8 cellular contexts compared by ENCODE assay signal in the genomic region with DNA sequence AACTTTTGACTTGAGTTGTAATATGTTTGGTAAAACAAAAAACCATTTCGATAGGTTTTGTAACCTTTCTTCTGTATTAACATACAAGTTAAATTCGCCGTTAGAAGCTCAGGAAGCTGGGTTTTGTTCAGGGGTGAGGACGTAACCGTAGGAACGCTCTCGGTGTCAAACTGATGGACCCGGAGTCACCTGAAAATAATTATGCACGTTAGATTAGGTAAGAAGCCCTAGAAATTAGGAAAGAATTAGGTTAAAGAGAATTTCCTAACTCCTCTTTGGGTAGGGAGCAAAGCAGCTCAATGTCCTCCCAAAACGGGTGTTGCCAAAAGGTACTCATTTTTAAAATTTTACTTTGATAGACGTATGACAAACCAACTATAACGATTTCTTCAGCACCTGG. TPM values are rescaled to one million over a fixed set of nuclear protein-coding genes. Genes with fewer than 3 reads are reported as not detected.
DNase-seq lines count a peak whose midpoint lies in the region; ATAC-seq and TF ChIP-seq lines count a peak whose summit lies in the region.

No MANE protein-coding gene starts in this region.

- no peaks in the 10 kb centered on the region for H3K9me3 Mint-ChIP-seq in activated T-cell treated with anti-CD3 and anti-CD28 coated beads, Interleukin-2, amount 50 U/mL, for 4 hours
- H3K9me3 Mint-ChIP-seq in activated naive CD4-positive, alpha-beta T cell treated with anti-CD3 and anti-CD28 coated beads, Interleukin-2, amount 50 U/mL, for 72 hours = no peaks in the 10 kb centered on the region

- H3K4me3 Mint-ChIP-seq in activated T-cell treated with anti-CD3 and anti-CD28 coated beads, Interleukin-2, amount 50 U/mL, for 4 hours = peak overlapping the region; percentile 95

- H3K4me3 ChIP-seq in left lung (peak overlapping the region; percentile 86 to 90), tibial artery (peak overlapping the region; percentile 76 to 91)

- H3K9me3 ChIP-seq in left lung (no peaks in the 10 kb centered on the region), tibial artery (no peaks in the 10 kb centered on the region)

- no peak for DNase-seq in activated T-cell treated with anti-CD3 and anti-CD28 coated beads, Interleukin-2, amount 50 U/mL, for 4 hours
- no peak for DNase-seq in activated T-cell treated with anti-CD3 and anti-CD28 coated beads, Interleukin-2, amount 50 U/mL, for 1 hour
- peak in 1 of 2 donors; percentile 6 for DNase-seq in activated naive CD4-positive, alpha-beta T cell treated with anti-CD3 and anti-CD28 coated beads, Interleukin-2, amount 50 U/mL, for 72 hours (ENCODE audit: low spot score in 2 of 2)
- DNase-seq in left lung (no peak), tibial artery (no peak), dedifferentiated amniotic fluid mesenchymal stem cell (ENCODE audit: extremely low spot score) (no peak)
- DNase-seq in activated effector memory CD4-positive, alpha-beta T cell treated with anti-CD3 and anti-CD28 coated beads, Interleukin-2, amount 50 U/mL, for 16 hours = no peak

- H3K36me3 ChIP-seq in left lung (peaks cover 0 to 3% of the 10 kb centered on the region in 2 donors), tibial artery (peaks cover 0 to 2% (median 0%) of the 10 kb centered on the region in 3 donors)

- H3K36me3 Mint-ChIP-seq in activated T-cell treated with anti-CD3 and anti-CD28 coated beads, Interleukin-2, amount 50 U/mL, for 4 hours (ENCODE audit: insufficient read depth) = peaks cover 15% of the 10 kb centered on the region
- H3K36me3 Mint-ChIP-seq in activated naive CD4-positive, alpha-beta T cell treated with anti-CD3 and anti-CD28 coated beads, Interleukin-2, amount 50 U/mL, for 72 hours = peaks cover 32 to 37% of the 10 kb centered on the region in 2 donors

- H3K27me3 ChIP-seq in left lung (no peaks in the 10 kb centered on the region), tibial artery (no peaks in the 10 kb centered on the region)

- H3K27ac Mint-ChIP-seq in activated naive CD4-positive, alpha-beta T cell treated with anti-CD3 and anti-CD28 coated beads, Interleukin-2, amount 50 U/mL, for 72 hours = peak overlapping the region; percentile 90 to 97

- H3K27ac ChIP-seq in left lung (peak overlapping the region; percentile 96 to 98), tibial artery (peak overlapping the region; percentile 92 to 98)

- H3K27me3 Mint-ChIP-seq in activated T-cell treated with anti-CD3 and anti-CD28 coated beads, Interleukin-2, amount 50 U/mL, for 4 hours (ENCODE audit: low read depth) = no peaks in the 10 kb centered on the region

- no peak for ATAC-seq in activated T-cell treated with anti-CD3 and anti-CD28 coated beads, Interleukin-2, amount 50 U/mL, for 4 hours
- no peak for ATAC-seq in activated naive CD4-positive, alpha-beta T cell treated with anti-CD3 and anti-CD28 coated beads, Interleukin-2, amount 50 U/mL, for 72 hours
- no peak for ATAC-seq in left lung
- no peak for ATAC-seq in HG03521 (IDR thresholded peaks at IDR 0.05; ENCODE audit: unreplicated experiment)

- intact Hi-C loops in left lung (cut with DNase I) = no loop called here
- intact Hi-C loops in tibial artery (cut with DNase I; ENCODE audit: low total_unique reads) = loop anchor here (10.0 kb wide), 3 partner anchors 108 to 668 kb away; a partner anchor contains a TSS

- peaks cover 51% of the 10 kb centered on the region for H3K4me1 Mint-ChIP-seq in activated T-cell treated with anti-CD3 and anti-CD28 coated beads, Interleukin-2, amount 50 U/mL, for 4 hours (ENCODE audit: low read depth)

- TF ChIP-seq CTCF in left lung (IDR thresholded peaks at IDR 0.05) = no peak
- no peak for TF ChIP-seq CTCF in tibial artery (IDR thresholded peaks at IDR 0.05)

- H3K4me1 ChIP-seq in left lung = peaks cover 0 to 34% of the 10 kb centered on the region in 2 donors
- peaks cover 0 to 19% (median 10%) of the 10 kb centered on the region in 4 donors for H3K4me1 ChIP-seq in tibial artery

RNA-seq across cellular contexts. Expression of a gene that starts 0.9 kb away (rescaled TPM):
- total RNA-seq in activated T-cell treated with anti-CD3 and anti-CD28 coated beads, Interleukin-2, amount 50 U/mL, for 4 hours = 10 to 100 TPM; 25.7 to 31.2 (median 30.0) TPM
- total RNA-seq in activated naive CD4-positive, alpha-beta T cell treated with anti-CD3 and anti-CD28 coated beads, Interleukin-2, amount 50 U/mL, for 72 hours = 10 to 100 TPM; 34.6 to 45.1 TPM
- 10 to 100 TPM; 31.9 to 51.7 TPM for total RNA-seq in left lung

RNA-seq across cellular contexts. Expression of a gene that starts 44.0 kb away (rescaled TPM):
- total RNA-seq in activated T-cell treated with anti-CD3 and anti-CD28 coated beads, Interleukin-2, amount 50 U/mL, for 4 hours = 1 to 10 TPM in 1 of 3 donors, under 1 TPM in 2; 0.40 to 1.1 (median 0.71) TPM
- total RNA-seq in activated naive CD4-positive, alpha-beta T cell treated with anti-CD3 and anti-CD28 coated beads, Interleukin-2, amount 50 U/mL, for 72 hours = 1 to 10 TPM; 1.9 to 6.4 TPM
- total RNA-seq in left lung = 1 to 10 TPM; 4.1 to 5.9 TPM
